11 cellular contexts compared by ENCODE assay signal in genomic region chr20:32252189-32252588, GRCh38. TPM values are rescaled to one million over a fixed set of nuclear protein-coding genes. Genes with fewer than 3 reads are reported as not detected.
DNase-seq lines count a peak whose midpoint lies in the region; ATAC-seq and TF ChIP-seq lines count a peak whose summit lies in the region.
"Had no signal": no experiment of that assay in that cellular context is flagged by ENCODE, and none has a peak within 500 bp of the region (broad histone marks: within the 10 kb centered on the region; RNA-seq: fewer than 3 reads in every experiment).

No MANE protein-coding gene starts in this region.

- no peak overlapping the region for H3K27ac ChIP-seq in PC-3 (ENCODE audit: low read length)
- H3K27ac ChIP-seq: esophagus squamous epithelium had no signal

- CTCF ChIA-PET in MCF 10A (lab: Yijun Ruan, JAX): no interaction called here
- CTCF ChIA-PET in PC-3 (lab: Charles Lee): no interaction called here

- peaks cover 11 to 38% (median 31%) of the 10 kb centered on the region in 4 donors for H3K4me1 Mint-ChIP-seq in naive thymus-derived CD8-positive, alpha-beta T cell
- H3K4me1 Mint-ChIP-seq in MCF 10A (ENCODE audit: insufficient read depth, unreplicated experiment): no peaks in the 10 kb centered on the region

- POLR2A ChIA-PET in naive thymus-derived CD8-positive, alpha-beta T cell (lab: Charles Lee): interaction anchor here (0.7 to 0.8 kb wide), 2 partner anchors 47 to 143 kb away, joined by 3 to 6 read pairs; partner anchors contain the start of gene TM9SF4
- POLR2A ChIA-PET in MCF 10A (lab: Yijun Ruan, JAX) (no interaction called here), PC-3 (lab: Charles Lee; ENCODE audit: unreplicated experiment) (no interaction called here)

- no peaks in the 10 kb centered on the region for H3K9me3 ChIP-seq in PC-3 (ENCODE audit: low read length)
- H3K9me3 ChIP-seq: esophagus squamous epithelium had no signal

- no peaks in the 10 kb centered on the region for H4K20me1 ChIP-seq in PC-3 (ENCODE audit: low read length)

- H3K9me2 ChIP-seq in PC-3 (replicated peaks; ENCODE audit: low read length): no peaks in the 10 kb centered on the region

- H3K36me3 Mint-ChIP-seq in naive thymus-derived CD8-positive, alpha-beta T cell: peaks cover 0 to 4% (median 3%) of the 10 kb centered on the region in 3 donors
- no peaks in the 10 kb centered on the region for H3K36me3 Mint-ChIP-seq in MCF 10A (ENCODE audit: insufficient read depth, unreplicated experiment)

- peak; percentile 47 to 63 for ATAC-seq in naive thymus-derived CD8-positive, alpha-beta T cell
- ATAC-seq in HG03045 (IDR thresholded peaks at IDR 0.05; ENCODE audit: unreplicated experiment) (no peak), PC-3 (no peak)

- H3K4me1 ChIP-seq in PC-3 (ENCODE audit: insufficient read depth, low read length): peaks cover 20% of the 10 kb centered on the region

- H3K79me2 ChIP-seq in PC-3 (ENCODE audit: low read length): no peaks in the 10 kb centered on the region

- TF ChIP-seq CTCF in MCF 10A (IDR thresholded peaks at IDR 0.05; ENCODE audit: unreplicated experiment) (no peak), PC-3 (conservative IDR thresholded peaks at IDR 0.05; ENCODE audit: low read depth, low read length) (no peak)

- H3K36me3 ChIP-seq in PC-3 (ENCODE audit: low read depth, low read length): no peaks in the 10 kb centered on the region
- H3K36me3 ChIP-seq: esophagus squamous epithelium had no signal

- H3K4me2 ChIP-seq in PC-3 (ENCODE audit: low read length): no peak overlapping the region

- intact Hi-C loops in MCF 10A (cut with micrococcal nuclease): no loop called here
- intact Hi-C loops in PC-3 (cut with micrococcal nuclease): no loop called here

- no peaks in the 10 kb centered on the region for H3F3A ChIP-seq in PC-3 (ENCODE audit: low read length, unreplicated experiment)

- peak overlapping the region in 9 of 10 donors; percentile 6 to 70 (median 53) for H3K4me3 Mint-ChIP-seq in naive thymus-derived CD8-positive, alpha-beta T cell
- no peak overlapping the region for H3K4me3 Mint-ChIP-seq in MCF 10A (ENCODE audit: unreplicated experiment)

- H3K9ac ChIP-seq in PC-3 (ENCODE audit: low read length): no peak overlapping the region

- no peaks in the 10 kb centered on the region for H3K27me3 ChIP-seq in PC-3 (ENCODE audit: low read length)

- no peak overlapping the region for H3K4me3 ChIP-seq in PC-3 (ENCODE audit: low read length)
- H3K4me3 ChIP-seq: esophagus squamous epithelium had no signal

- no peaks in the 10 kb centered on the region for H3K27me3 Mint-ChIP-seq in naive thymus-derived CD8-positive, alpha-beta T cell
- peaks cover 12% of the 10 kb centered on the region for H3K27me3 Mint-ChIP-seq in MCF 10A (ENCODE audit: insufficient read depth, unreplicated experiment)

- H3K9me3 Mint-ChIP-seq in naive thymus-derived CD8-positive, alpha-beta T cell: peaks cover 0 to 3% (median 0%) of the 10 kb centered on the region in 9 donors
- no peaks in the 10 kb centered on the region for H3K9me3 Mint-ChIP-seq in MCF 10A (ENCODE audit: unreplicated experiment)

- BruUV-seq in MCF 10A (replicated peaks; lab: Mats Ljungman, UMichigan): no TSS peak
- BruUV-seq in PC-3 (replicated peaks; lab: Mats Ljungman, UMichigan): no TSS peak

- H3K27ac Mint-ChIP-seq in naive thymus-derived CD8-positive, alpha-beta T cell: peak overlapping the region; percentile 36 to 93 (median 89)
- no peak overlapping the region for H3K27ac Mint-ChIP-seq in MCF 10A (ENCODE audit: low read depth, unreplicated experiment)

- no peak overlapping the region for H2AFZ ChIP-seq in PC-3 (ENCODE audit: low read length)

- DNase-seq in T-helper 2 cell: peak in 4 of 5 experiments; percentile 6 to 81 (median 50)
- peak; percentile 86 for DNase-seq in activated CD8-positive, alpha-beta memory T cell treated with anti-CD3 and anti-CD28 coated beads, Interleukin-2, amount 50 U/mL, for 48 hours
- DNase-seq in naive thymus-derived CD8-positive, alpha-beta T cell: peak in 9 of 10 donors; percentile 21 to 79 (median 55)
- DNase-seq in stimulated activated CD8-positive, alpha-beta memory T cell treated with anti-CD3 and anti-CD28 coated beads, Interleukin-4, amount 100 ng/mL, for 4 hours (ENCODE audit: low read depth in 2 of 2, low spot score in 1 of 2): peak; percentile 65 to 67
- DNase-seq in MCF 10A (ENCODE audit: unreplicated experiment): no peak
- DNase-seq in PC-3: no peak
- no peak for DNase-seq in glomerular visceral epithelial cell (ENCODE audit: extremely low spot score)
- DNase-seq: esophagus squamous epithelium, retina, trophoblast cell had no signal

RNA-seq across cellular contexts. Expression of gene KIF3B, which starts 25.3 kb away (rescaled TPM):
- 10 to 100 TPM in 1 of 2 experiments, 1 to 10 TPM in 1; 9.5 to 11.4 TPM for total RNA-seq in naive thymus-derived CD8-positive, alpha-beta T cell
- polyA plus RNA-seq in naive thymus-derived CD8-positive, alpha-beta T cell: 1 to 10 TPM; 2.2 to 3.2 (median 2.2) TPM
- 21.7 and 28.7 TPM in 2 replicates for total RNA-seq in MCF 10A (2022)
- 20.0 and 23.0 TPM in 2 replicates for total RNA-seq in PC-3 (2014; rRNA removed)

RNA-seq across cellular contexts. Expression of gene POFUT1, which starts 44.5 kb away (rescaled TPM):
- total RNA-seq in naive thymus-derived CD8-positive, alpha-beta T cell: 10 to 100 TPM; 15.4 to 21.8 TPM
- polyA plus RNA-seq in naive thymus-derived CD8-positive, alpha-beta T cell: 10 to 100 TPM; 10.7 to 15.0 (median 12.2) TPM
- total RNA-seq in MCF 10A (2022) (43.1 and 43.9 TPM in 2 replicates), PC-3 (2014; rRNA removed) (41.9 and 56.3 TPM in 2 replicates)

RNA-seq across cellular contexts. Expression of gene PLAGL2, which starts 44.6 kb away (rescaled TPM):
- 10 to 100 TPM; 12.9 to 14.5 TPM for total RNA-seq in naive thymus-derived CD8-positive, alpha-beta T cell
- 1 to 10 TPM; 1.2 to 4.2 (median 2.5) TPM for polyA plus RNA-seq in naive thymus-derived CD8-positive, alpha-beta T cell
- 18.4 and 18.6 TPM in 2 replicates for total RNA-seq in MCF 10A (2022)
- total RNA-seq in PC-3 (2014; rRNA removed): 4.4 and 6.2 TPM in 2 replicates

Comparison
In these comparisons a context has a peak if more than half of its experiments do, and no peak if none do; other contexts are left out.
1. DNase-seq: peak in T-helper 2 cell (4 of 5), activated CD8-positive, alpha-beta memory T cell treated with anti-CD3 and anti-CD28 coated beads, Interleukin-2, amount 50 U/mL, for 48 hours (single experiment), naive thymus-derived CD8-positive, alpha-beta T cell (9 of 10) and stimulated activated CD8-positive, alpha-beta memory T cell treated with anti-CD3 and anti-CD28 coated beads, Interleukin-4, amount 100 ng/mL, for 4 hours (2 of 2); none in MCF 10A (single experiment), PC-3 (single experiment) and glomerular visceral epithelial cell (single experiment).
2. ATAC-seq: peak in naive thymus-derived CD8-positive, alpha-beta T cell (2 of 2); none in HG03045 (single experiment) and PC-3 (single experiment).